In the genomic region with DNA sequence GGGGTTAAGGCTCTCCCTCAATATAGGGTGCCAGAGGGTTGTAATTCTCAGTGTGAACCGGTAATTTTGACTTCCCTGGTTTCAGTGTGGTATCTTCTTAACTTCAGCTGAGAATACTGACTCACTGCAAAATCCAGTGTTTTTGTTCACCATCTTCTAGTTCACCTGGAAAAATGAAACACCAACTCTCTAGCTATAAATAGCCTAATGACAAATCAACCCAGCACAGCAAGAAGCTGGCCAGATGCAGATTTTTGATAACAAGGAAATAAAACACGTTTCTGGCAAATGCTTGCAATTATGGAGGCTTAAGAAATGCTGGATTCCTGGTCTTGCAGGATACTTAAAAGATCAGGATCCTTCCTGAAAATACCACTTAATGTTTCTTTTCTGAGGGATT, we compare ENCODE assay signal across 22 cellular contexts.
"Had no signal": no experiment of that assay in that cellular context is flagged by ENCODE, and none has a peak within 500 bp of the region (broad histone marks: within the 10 kb centered on the region; RNA-seq: fewer than 3 reads in every experiment).

No MANE protein-coding gene starts in this region.

- H3K4me3 ChIP-seq: adrenal gland, ascending aorta, heart right ventricle, stomach, thyroid gland, upper lobe of left lung, vagina had no signal

- H3K27me3 ChIP-seq: ascending aorta, brain microvascular endothelial cell, stomach, thyroid gland, upper lobe of left lung, vagina had no signal

- H3K27ac ChIP-seq: adrenal gland, ascending aorta, brain microvascular endothelial cell, heart right ventricle, stomach, upper lobe of left lung, vagina had no signal

- H3K9me3 ChIP-seq: adrenal gland, ascending aorta, heart right ventricle, stomach, thyroid gland, upper lobe of left lung, vagina had no signal

- DNase-seq: activated CD4-positive, alpha-beta T cell treated with anti-CD3 and anti-CD28 coated beads for 36 hours; activated CD4-positive, CD25-positive, alpha-beta regulatory T cell; activated naive CD4-positive, alpha-beta T cell; activated T-cell treated with anti-CD3 and anti-CD28 coated beads for 4 hours; activated T-cell treated with anti-CD3 and anti-CD28 coated beads, Interleukin-2, amount 50 U/mL, for 72 hours; adrenal gland; brain microvascular endothelial cell; central memory CD4-positive, alpha-beta T cell; endodermal cell; foreskin fibroblast; heart right ventricle; left ventricle myocardium superior; stimulated activated CD4-positive, alpha-beta T cell treated with anti-CD3 and anti-CD28 coated beads, Interleukin-15, amount 100 ng/mL, for 24 hours; stimulated activated CD4-positive, alpha-beta T cell treated with anti-CD3 and anti-CD28 coated beads, Interleukin-2, amount 100 ng/mL, for 24 hours; stimulated activated naive B cell treated with anti-CD40 and anti-IgM and Interleukin-4, amounts not matched to agents 10 μg/mL and 1 μg/mL and 100 μg/mL, for 72 hours; stomach; T-helper 1 cell; thyroid gland; upper lobe of left lung had no signal

- H3K4me1 ChIP-seq: ascending aorta, heart right ventricle, vagina had no signal

- H3K36me3 ChIP-seq: adrenal gland, ascending aorta, brain microvascular endothelial cell, heart right ventricle, stomach, thyroid gland, upper lobe of left lung, vagina had no signal

- ATAC-seq: activated CD4-positive, alpha-beta T cell treated with anti-CD3 and anti-CD28 coated beads for 36 hours; activated T-cell treated with anti-CD3 and anti-CD28 coated beads, Interleukin-2, amount 50 U/mL, for 72 hours; esophagus mucosa; heart right ventricle; left ventricle myocardium superior; stimulated activated naive B cell treated with anti-CD40 and anti-IgM and Interleukin-4, amounts not matched to agents 10 μg/mL and 1 μg/mL and 100 μg/mL, for 72 hours had no signal
